Comparison of ENCODE assay signal across 16 cellular contexts in the genomic region with DNA sequence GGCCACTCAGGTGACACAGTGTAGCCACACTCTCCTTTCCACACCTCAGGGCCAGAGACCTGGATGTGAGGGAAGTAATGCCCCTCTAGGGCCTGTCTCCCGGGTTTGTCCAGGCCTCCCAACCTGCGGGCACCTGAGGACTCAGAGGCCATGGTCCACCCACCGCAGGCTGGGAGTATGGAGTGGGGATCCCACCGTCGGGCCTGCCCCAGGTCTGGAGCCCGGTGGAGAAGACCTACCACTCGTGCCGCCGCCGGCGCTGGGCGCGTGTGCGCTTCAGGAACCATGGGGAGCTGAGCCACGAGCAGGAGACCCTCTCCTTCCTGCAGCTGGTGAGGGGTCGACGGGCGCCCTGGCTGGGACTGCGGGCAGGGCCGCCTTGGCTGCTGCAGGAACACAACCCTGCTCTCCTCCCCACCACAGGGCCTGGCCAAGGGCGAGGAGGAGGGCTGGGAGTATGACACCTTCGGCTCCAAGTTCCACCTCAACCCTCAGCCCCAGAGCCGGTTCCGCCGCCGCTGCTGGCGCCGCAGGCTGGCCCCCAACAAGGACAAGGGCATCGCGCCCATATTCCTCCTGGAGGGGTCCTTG. TPM values are rescaled to one million over a fixed set of nuclear protein-coding genes. Genes with fewer than 3 reads are reported as not detected.
DNase-seq lines count a peak whose midpoint lies in the region; ATAC-seq, FAIRE-seq and TF ChIP-seq lines count a peak whose summit lies in the region.
"Had no signal": no experiment of that assay in that cellular context is flagged by ENCODE, and none has a peak within 500 bp of the region (broad histone marks: within the 10 kb centered on the region; RNA-seq: fewer than 3 reads in every experiment).

No MANE protein-coding gene starts in this region.

- DNase-seq in HepG2 (ENCODE audit: low spot score) (no peak), right lobe of liver (no peak), lower lobe of right lung (no peak), sigmoid colon (peak; percentile 60), endodermal cell (no peak), activated T-cell treated with anti-CD3 and anti-CD28 coated beads for 4 hours (no peak)
- DNase-seq: 8988T; CD4-positive, alpha-beta memory T cell; DMS153; DMS79; GF-D8; GOT3 had no signal

- H4K20me1 ChIP-seq in HepG2 (ENCODE audit: insufficient read depth, low read length): no peaks in the 10 kb centered on the region
- H4K20me1 ChIP-seq: BLaER1 had no signal

- no peak for TF ChIP-seq CTCF in HepG2 (CRISPR knock-in tag; IDR thresholded peaks at IDR 0.05)
- TF ChIP-seq CTCF in right lobe of liver (IDR thresholded peaks at IDR 0.05): no peak
- TF ChIP-seq CTCF in lower lobe of right lung (IDR thresholded peaks at IDR 0.05): no peak
- no peak for TF ChIP-seq CTCF in sigmoid colon (IDR thresholded peaks at IDR 0.05)
- no peak for TF ChIP-seq CTCF in endodermal cell (conservative IDR thresholded peaks at IDR 0.05)

- CTCF ChIA-PET in HepG2 (lab: Yijun Ruan, JAX; ENCODE audit: low intra/inter-chr PET ratio, low total read pairs): no interaction called here

- BruUV-seq in HepG2 (replicated peaks; lab: Mats Ljungman, UMichigan): no TSS peak

- H3K4me3 ChIP-seq in HepG2 (replicated peaks in 1 of 3; ENCODE audit: insufficient read depth in 1 of 3, low read depth in 2 of 3, low read length in 3 of 3) (no peak overlapping the region), right lobe of liver (no peak overlapping the region), lower lobe of right lung (no peak overlapping the region), sigmoid colon (no peak overlapping the region), endodermal cell (ENCODE audit: low read length) (no peak overlapping the region)
- H3K4me3 ChIP-seq: BLaER1, HAP-1 had no signal

- H3K9me3 ChIP-seq in HepG2 (ENCODE audit: low read length) (no peaks in the 10 kb centered on the region), right lobe of liver (no peaks in the 10 kb centered on the region), lower lobe of right lung (no peaks in the 10 kb centered on the region), sigmoid colon (no peaks in the 10 kb centered on the region), endodermal cell (ENCODE audit: control insufficient read depth, low read length) (no peaks in the 10 kb centered on the region)
- H3K9me3 ChIP-seq: BLaER1, HAP-1 had no signal

- H3K27ac ChIP-seq in HepG2 (ENCODE audit: extremely low read length, insufficient read depth, low read length): no peak overlapping the region
- H3K27ac ChIP-seq in right lobe of liver: no peak overlapping the region
- H3K27ac ChIP-seq in lower lobe of right lung: peak overlapping the region; percentile 65
- no peak overlapping the region for H3K27ac ChIP-seq in sigmoid colon
- no peak overlapping the region for H3K27ac ChIP-seq in endodermal cell (ENCODE audit: low read depth, low read length)
- H3K27ac ChIP-seq: BLaER1 had no signal

- WGBS in HepG2 (ENCODE audit: low lambda C conversion rate): 85% methylated on average over 14 of the region's 30 CpGs
- 100% methylated on average over 1 of the region's 30 CpGs for WGBS in right lobe of liver (ENCODE audit: insufficient coverage, low coverage, low lambda C conversion rate, missing lambda C conversion rate)
- WGBS in sigmoid colon, 2 donors: 95 to 96% methylated on average over 30 of the region's 30 CpGs
- 94 to 99% methylated on average over 22 to 30 of the region's 30 CpGs for WGBS in endodermal cell (ENCODE audit: insufficient coverage in 1 of 2, insufficient read length in 1 of 2), 2 experiments

- FAIRE-seq in HepG2 (lab: Jason Lieb, UNC): no peak

- peaks cover 31% of the 10 kb centered on the region for H3K4me1 ChIP-seq in HepG2 (ENCODE audit: insufficient read depth, low read length)
- H3K4me1 ChIP-seq in right lobe of liver: no peaks in the 10 kb centered on the region
- H3K4me1 ChIP-seq in lower lobe of right lung: peaks cover under 1% of the 10 kb centered on the region
- peaks cover 0 to under 1% (median 0%) of the 10 kb centered on the region in 4 donors for H3K4me1 ChIP-seq in sigmoid colon
- no peaks in the 10 kb centered on the region for H3K4me1 ChIP-seq in endodermal cell (ENCODE audit: control insufficient read depth, insufficient read depth, low read length)
- H3K4me1 ChIP-seq: HAP-1 had no signal

- peaks cover 8 to 27% of the 10 kb centered on the region in 2 experiments; a peak in 3 of 5 replicates for H3K27me3 ChIP-seq in HepG2 (ENCODE audit: control insufficient read depth in 1 of 2, insufficient read depth in 2 of 2, low read length in 2 of 2)
- H3K27me3 ChIP-seq in right lobe of liver: no peaks in the 10 kb centered on the region
- H3K27me3 ChIP-seq in lower lobe of right lung (ENCODE audit: low read depth): no peaks in the 10 kb centered on the region
- H3K27me3 ChIP-seq in sigmoid colon: peaks cover 0 to 10% (median 0%) of the 10 kb centered on the region in 3 donors
- H3K27me3 ChIP-seq in endodermal cell (ENCODE audit: control insufficient read depth, insufficient read depth, low read length, poor library complexity, severe bottlenecking): no peaks in the 10 kb centered on the region
- H3K27me3 ChIP-seq: BLaER1 had no signal

- no peak for TF ChIP-seq EP300 in HepG2 (IDR thresholded peaks at IDR 0.05; ENCODE audit: low read depth in 2 of 2, low read length in 2 of 2)
- TF ChIP-seq EP300 in HepG2 (CRISPR knock-in tag; IDR thresholded peaks at IDR 0.05; ENCODE audit: borderline replicate concordance): no peak
- no peak for TF ChIP-seq EP300 in sigmoid colon (IDR thresholded peaks at IDR 0.05)

- POLR2A ChIA-PET in HepG2 (lab: Yijun Ruan, JAX): interaction anchor here (1.1 kb wide), 1 partner anchor 54 kb away, joined by 4 read pairs; no protein-coding TSS in a partner anchor

- no peaks in the 10 kb centered on the region for H3K79me2 ChIP-seq in HepG2 (ENCODE audit: insufficient read depth, low read length)

- H3K27ac Mint-ChIP-seq in endodermal cell: no peak overlapping the region
- H3K27ac Mint-ChIP-seq: CD14-positive monocyte had no signal

- H3K36me3 Mint-ChIP-seq in endodermal cell (ENCODE audit: low read depth): no peaks in the 10 kb centered on the region
- H3K36me3 Mint-ChIP-seq: CD14-positive monocyte; CD4-positive, alpha-beta memory T cell had no signal

- H3K9ac ChIP-seq in HepG2 (ENCODE audit: insufficient read depth, low read depth, low read length) (no peak overlapping the region), endodermal cell (ENCODE audit: extremely low read depth, low read length, poor library complexity, severe bottlenecking) (no peak overlapping the region)
- H3K9ac ChIP-seq: BLaER1 had no signal

- TF ChIP-seq RAD21 in HepG2 (CRISPR knock-in tag; IDR thresholded peaks at IDR 0.05): no peak

- no peak overlapping the region for H3K4me2 ChIP-seq in HepG2 (ENCODE audit: low read depth, low read length)
- H3K4me2 ChIP-seq: BLaER1 had no signal

- no peaks in the 10 kb centered on the region for H3K9me3 Mint-ChIP-seq in endodermal cell

- H2AFZ ChIP-seq in HepG2 (ENCODE audit: low read length): no peak overlapping the region

- no peak for TF ChIP-seq POLR2A in HepG2 (IDR thresholded peaks at IDR 0.05; ENCODE audit: insufficient read depth in 1 of 2, low read depth in 2 of 2, low read length in 2 of 2)
- no peak for TF ChIP-seq POLR2A in right lobe of liver (IDR thresholded peaks at IDR 0.05)
- TF ChIP-seq POLR2A in sigmoid colon (IDR thresholded peaks at IDR 0.05): no peak

- H3K27me3 Mint-ChIP-seq in endodermal cell (ENCODE audit: insufficient read depth): no peaks in the 10 kb centered on the region
- H3K27me3 Mint-ChIP-seq: CD4-positive, alpha-beta memory T cell had no signal

- ATAC-seq in HepG2 (no peak), right lobe of liver (no peak), lower lobe of right lung (no peak)

- H3K4me3 Mint-ChIP-seq in endodermal cell: no peak overlapping the region
- H3K4me3 Mint-ChIP-seq: CD14-positive monocyte; CD4-positive, alpha-beta memory T cell had no signal

- H3K36me3 ChIP-seq in HepG2 (replicated peaks in 1 of 2; ENCODE audit: control insufficient read depth in 1 of 2, insufficient read depth in 2 of 2, low read length in 2 of 2) (no peaks in the 10 kb centered on the region), right lobe of liver (no peaks in the 10 kb centered on the region), lower lobe of right lung (no peaks in the 10 kb centered on the region), sigmoid colon (no peaks in the 10 kb centered on the region), endodermal cell (ENCODE audit: control insufficient read depth, insufficient read depth, low read length) (no peaks in the 10 kb centered on the region)
- H3K36me3 ChIP-seq: BLaER1, HAP-1 had no signal

- intact Hi-C loops in HepG2 (cut with micrococcal nuclease; ENCODE audit: unreplicated experiment) (no loop called here), right lobe of liver (cut with DNase I) (no loop called here), lower lobe of right lung (cut with DNase I) (no loop called here), sigmoid colon (cut with DNase I) (no loop called here)

- no peaks in the 10 kb centered on the region for H3K4me1 Mint-ChIP-seq in endodermal cell
- H3K4me1 Mint-ChIP-seq: CD14-positive monocyte; CD4-positive, alpha-beta memory T cell had no signal

- in situ Hi-C loops in HepG2 (cut with HindIII; ENCODE audit: extremely low pct_ligation_motif_present, low pct_unique_long_range_greater_than_20kb): no loop called here

RNA-seq across cellular contexts. Expression of gene FER1L5, which starts 48.6 kb away (rescaled TPM):
- total RNA-seq in HepG2 (2016; rRNA removed; fragmentation: Illumina TruSeq; extraction: Trizol) (0.02 TPM in 1 of 2 replicates, not detected in the other), right lobe of liver (not detected), lower lobe of right lung (0.44 TPM), sigmoid colon (under 1 TPM in 1 of 4 donors, not detected in 3; under 0.01 TPM), endodermal cell (1 to 10 TPM in 1 of 2 donors, under 1 TPM in 1; 0.35 to 1.7 TPM)
- not detected in 2 replicates for total RNA-seq in HepG2 (2016; cell fraction: cytosol; rRNA removed; fragmentation: Illumina TruSeq; extraction: Trizol; ENCODE audit: low read depth)
- total RNA-seq in HepG2 (2016; cell fraction: insoluble cytoplasmic fraction; rRNA removed; fragmentation: Illumina TruSeq; extraction: Trizol): 0.02 TPM in 1 of 2 replicates, not detected in the other
- 0.03 TPM in 1 of 2 replicates, not detected in the other for total RNA-seq in HepG2 (2016; cell fraction: membrane; rRNA removed; fragmentation: Illumina TruSeq; extraction: Trizol)
- total RNA-seq in HepG2 (2016; cell fraction: nucleus; rRNA removed; fragmentation: Illumina TruSeq; extraction: Trizol): 0.12 and 0.16 TPM in 2 replicates
- polyA plus RNA-seq in HepG2 (2011; rRNA removed) (0.08 and 0.22 TPM in 2 replicates), sigmoid colon (under 1 TPM in 1 of 3 donors, not detected in 2; 0.01 TPM)
- polyA plus RNA-seq in HepG2 (2011; cell fraction: cytosol; rRNA removed): 0.01 and 0.03 TPM in 2 replicates
- polyA plus RNA-seq in HepG2 (2011; cell fraction: nucleus; rRNA removed): 1.2 and 1.4 TPM in 2 replicates
- 0.09 and 0.15 TPM in 2 replicates for polyA plus RNA-seq in HepG2 (2012)
- polyA plus RNA-seq in HepG2 (2016; cell fraction: cytosol; fragmentation: Illumina TruSeq; extraction: Trizol; ENCODE audit: low read depth): not detected in 2 replicates
- not detected in 2 replicates for polyA plus RNA-seq in HepG2 (2016; cell fraction: insoluble cytoplasmic fraction; fragmentation: Illumina TruSeq; extraction: Trizol; ENCODE audit: low read depth)
- not detected in 2 replicates for polyA plus RNA-seq in HepG2 (2016; cell fraction: membrane; fragmentation: Illumina TruSeq; extraction: Trizol; ENCODE audit: low read depth)
- 0.12 and 0.25 TPM in 2 replicates for polyA plus RNA-seq in HepG2 (2016; cell fraction: nucleus; fragmentation: Illumina TruSeq; extraction: Trizol; ENCODE audit: insufficient read depth, low read depth)
- 0.07 and 0.16 TPM in 2 replicates for polyA minus RNA-seq in HepG2 (2011; rRNA and poly(A)+ RNA removed; ENCODE audit: low replicate concordance)
- polyA minus RNA-seq in HepG2 (2011; cell fraction: cytosol; rRNA and poly(A)+ RNA removed): not detected in 2 replicates
- 0.25 and 0.26 TPM in 2 replicates for polyA minus RNA-seq in HepG2 (2011; cell fraction: nucleus; rRNA and poly(A)+ RNA removed)
- polyA plus RNA-seq in endodermal cell (2013, experiment 1 of 2): 0.14 TPM
- polyA plus RNA-seq in endodermal cell (2013, experiment 2 of 2): 0.17 TPM
- total RNA-seq: CD4-positive, alpha-beta memory T cell; HT-29 had no signal
- polyA plus RNA-seq: CD14-positive monocyte; CD4-positive, alpha-beta memory T cell had no signal

RNA-seq across cellular contexts. Expression of gene LMAN2L, which starts 48.7 kb away (rescaled TPM):
- total RNA-seq in HepG2 (2016; rRNA removed; fragmentation: Illumina TruSeq; extraction: Trizol) (27.7 and 57.9 TPM in 2 replicates), right lobe of liver (10 to 100 TPM in 3 of 6 experiments, 1 to 10 TPM in 3; 5.5 to 17.8 (median 11.3) TPM), lower lobe of right lung (20.9 TPM), sigmoid colon (10 to 100 TPM; 11.9 to 23.2 (median 17.2) TPM), endodermal cell (10 to 100 TPM; 24.4 to 30.4 TPM)
- 5.3 and 5.5 TPM in 2 replicates for total RNA-seq in HepG2 (2016; cell fraction: cytosol; rRNA removed; fragmentation: Illumina TruSeq; extraction: Trizol; ENCODE audit: low read depth)
- total RNA-seq in HepG2 (2016; cell fraction: insoluble cytoplasmic fraction; rRNA removed; fragmentation: Illumina TruSeq; extraction: Trizol): 29.7 and 60.7 TPM in 2 replicates
- 15.8 and 16.4 TPM in 2 replicates for total RNA-seq in HepG2 (2016; cell fraction: membrane; rRNA removed; fragmentation: Illumina TruSeq; extraction: Trizol)
- 44.6 and 50.0 TPM in 2 replicates for total RNA-seq in HepG2 (2016; cell fraction: nucleus; rRNA removed; fragmentation: Illumina TruSeq; extraction: Trizol)
- polyA plus RNA-seq in HepG2 (2011; rRNA removed) (35.5 and 39.1 TPM in 2 replicates), sigmoid colon (10 to 100 TPM in 1 of 3 donors, 1 to 10 TPM in 2; 3.6 to 14.0 (median 5.1) TPM)
- polyA plus RNA-seq in HepG2 (2011; cell fraction: cytosol; rRNA removed): 35.1 and 42.4 TPM in 2 replicates
- 15.9 and 18.6 TPM in 2 replicates for polyA plus RNA-seq in HepG2 (2011; cell fraction: nucleus; rRNA removed)
- polyA plus RNA-seq in HepG2 (2012): 26.8 and 32.8 TPM in 2 replicates
- polyA plus RNA-seq in HepG2 (2016; cell fraction: cytosol; fragmentation: Illumina TruSeq; extraction: Trizol; ENCODE audit: low read depth): 4.4 and 4.8 TPM in 2 replicates
- 22.3 and 26.0 TPM in 2 replicates for polyA plus RNA-seq in HepG2 (2016; cell fraction: insoluble cytoplasmic fraction; fragmentation: Illumina TruSeq; extraction: Trizol; ENCODE audit: low read depth)
- polyA plus RNA-seq in HepG2 (2016; cell fraction: membrane; fragmentation: Illumina TruSeq; extraction: Trizol; ENCODE audit: low read depth): 8.6 and 9.7 TPM in 2 replicates
- 59.0 and 65.6 TPM in 2 replicates for polyA plus RNA-seq in HepG2 (2016; cell fraction: nucleus; fragmentation: Illumina TruSeq; extraction: Trizol; ENCODE audit: insufficient read depth, low read depth)
- 29.8 and 46.9 TPM in 2 replicates for polyA minus RNA-seq in HepG2 (2011; rRNA and poly(A)+ RNA removed; ENCODE audit: low replicate concordance)
- 15.0 and 15.6 TPM in 2 replicates for polyA minus RNA-seq in HepG2 (2011; cell fraction: cytosol; rRNA and poly(A)+ RNA removed)
- polyA minus RNA-seq in HepG2 (2011; cell fraction: nucleus; rRNA and poly(A)+ RNA removed): 17.9 and 20.5 TPM in 2 replicates
- 27.2 TPM for polyA plus RNA-seq in endodermal cell (2013, experiment 1 of 2)
- polyA plus RNA-seq in endodermal cell (2013, experiment 2 of 2): 26.2 TPM

RNA-seq across cellular contexts. Expression of gene KANSL3, which starts 53.0 kb away (rescaled TPM):
- 37.3 and 43.9 TPM in 2 replicates for total RNA-seq in HepG2 (2016; rRNA removed; fragmentation: Illumina TruSeq; extraction: Trizol)
- total RNA-seq in HepG2 (2016; cell fraction: cytosol; rRNA removed; fragmentation: Illumina TruSeq; extraction: Trizol; ENCODE audit: low read depth): 7.8 and 8.3 TPM in 2 replicates
- total RNA-seq in HepG2 (2016; cell fraction: insoluble cytoplasmic fraction; rRNA removed; fragmentation: Illumina TruSeq; extraction: Trizol): 35.6 and 36.6 TPM in 2 replicates
- total RNA-seq in HepG2 (2016; cell fraction: membrane; rRNA removed; fragmentation: Illumina TruSeq; extraction: Trizol): 26.4 and 26.5 TPM in 2 replicates
- total RNA-seq in HepG2 (2016; cell fraction: nucleus; rRNA removed; fragmentation: Illumina TruSeq; extraction: Trizol): 40.0 and 44.1 TPM in 2 replicates
- 20.8 and 28.2 TPM in 2 replicates for polyA plus RNA-seq in HepG2 (2011; rRNA removed)
- 17.0 and 17.8 TPM in 2 replicates for polyA plus RNA-seq in HepG2 (2011; cell fraction: cytosol; rRNA removed)
- polyA plus RNA-seq in HepG2 (2011; cell fraction: nucleus; rRNA removed): 63.0 and 65.8 TPM in 2 replicates
- polyA plus RNA-seq in HepG2 (2012): 28.9 and 35.1 TPM in 2 replicates
- polyA plus RNA-seq in HepG2 (2016; cell fraction: cytosol; fragmentation: Illumina TruSeq; extraction: Trizol; ENCODE audit: low read depth): 3.4 TPM in 2 replicates
- polyA plus RNA-seq in HepG2 (2016; cell fraction: insoluble cytoplasmic fraction; fragmentation: Illumina TruSeq; extraction: Trizol; ENCODE audit: low read depth): 26.9 and 34.3 TPM in 2 replicates
- 12.0 and 12.5 TPM in 2 replicates for polyA plus RNA-seq in HepG2 (2016; cell fraction: membrane; fragmentation: Illumina TruSeq; extraction: Trizol; ENCODE audit: low read depth)
- polyA plus RNA-seq in HepG2 (2016; cell fraction: nucleus; fragmentation: Illumina TruSeq; extraction: Trizol; ENCODE audit: insufficient read depth, low read depth): 50.8 and 58.3 TPM in 2 replicates
- 85.2 and 180 TPM in 2 replicates for polyA minus RNA-seq in HepG2 (2011; rRNA and poly(A)+ RNA removed; ENCODE audit: low replicate concordance)
- polyA minus RNA-seq in HepG2 (2011; cell fraction: cytosol; rRNA and poly(A)+ RNA removed): 19.0 and 20.2 TPM in 2 replicates
- polyA minus RNA-seq in HepG2 (2011; cell fraction: nucleus; rRNA and poly(A)+ RNA removed): 73.1 and 81.1 TPM in 2 replicates
- 10 to 100 TPM; 17.3 to 29.3 (median 21.6) TPM for total RNA-seq in right lobe of liver
- 45.0 TPM for total RNA-seq in lower lobe of right lung
- 10 to 100 TPM; 35.4 to 55.0 (median 47.7) TPM for total RNA-seq in sigmoid colon
- 10 to 100 TPM; 12.0 to 24.2 (median 14.3) TPM for polyA plus RNA-seq in sigmoid colon
- total RNA-seq in endodermal cell: 10 to 100 TPM; 34.8 to 42.3 TPM
- 33.5 TPM for polyA plus RNA-seq in endodermal cell (2013, experiment 1 of 2)
- polyA plus RNA-seq in endodermal cell (2013, experiment 2 of 2): 31.2 TPM
